Comparison of ENCODE assay signal across 1 cellular context in genomic region chr1:47437518-47438320, GRCh38.
TF ChIP-seq lines count a peak whose summit lies in the region.

FOXD2 (plus strand) TSS chr1:47438044; CDS start chr1:47438136, 92 bp downstream.

TF ChIP-seq in K562, 482 proteins besides CTCF, POLR2A, EP300 and RAD21 (continued from another document):
- TF ChIP-seq ZNF217 (CRISPR knock-in tag; IDR thresholded peaks at IDR 0.05), result no peak
- TF ChIP-seq SMARCE1 (IDR thresholded peaks at IDR 0.05), result 0 out of 2 replicates have a peak, but pooled peaks have one; percentile 21
- TF ChIP-seq KLF1 (tag; IDR thresholded peaks at IDR 0.05), result no peak
- TF ChIP-seq TRIM25 (IDR thresholded peaks at IDR 0.05; ENCODE audit: borderline replicate concordance), result no peak
